ENCODE assay signal across 18 cellular contexts in genomic region chr16:74982303-74982702, GRCh38. TPM values are rescaled to one million over a fixed set of nuclear protein-coding genes. Genes with fewer than 3 reads are reported as not detected.
DNase-seq lines count a peak whose midpoint lies in the region; ATAC-seq and TF ChIP-seq lines count a peak whose summit lies in the region.
"Had no signal": no experiment of that assay in that cellular context is flagged by ENCODE, and none has a peak within 500 bp of the region (broad histone marks: within the 10 kb centered on the region; RNA-seq: fewer than 3 reads in every experiment).

No MANE protein-coding gene starts in this region.

- ATAC-seq in GM18867 (IDR thresholded peaks at IDR 0.05; ENCODE audit: unreplicated experiment) (no peak), GM21367 (IDR thresholded peaks at IDR 0.05; ENCODE audit: unreplicated experiment) (no peak)
- ATAC-seq: activated CD4-positive, CD25-positive, alpha-beta regulatory T cell treated with anti-CD3 and anti-CD28 coated beads, Interleukin-2, amount 50 U/mL, for 24 hours; lower lobe of right lung had no signal

- H3K36me3 Mint-ChIP-seq in brain (peaks cover 14% of the 10 kb centered on the region), progenitor cell of endocrine pancreas (ENCODE audit: insufficient read depth) (peaks cover 3% of the 10 kb centered on the region)

- peak; percentile 9 for DNase-seq in NCI-H2227 (lab: John Stamatoyannopoulos, UW; ENCODE audit: unreplicated experiment)
- DNase-seq in NCI-H2227 treated with DMSO at 0.1 percent for 48 hours (lab: John Stamatoyannopoulos, UW): no peak
- DNase-seq in NCI-H2081 treated with DMSO at 0.1 percent for 48 hours (lab: John Stamatoyannopoulos, UW): peak; percentile 2
- DNase-seq in progenitor cell of endocrine pancreas (ENCODE audit: low spot score, unreplicated experiment): no peak
- no peak for DNase-seq in NCI-H524 (lab: John Stamatoyannopoulos, UW)
- DNase-seq: activated CD4-positive, alpha-beta memory T cell treated with anti-CD3 and anti-CD28 coated beads, Interleukin-2, amount 10 ng/mL, durations not matched to agents 7 days and 5 days; cortex of kidney; HCEC 1CT; Kasumi-1; lower lobe of right lung; NCI-H1048; NCI-H187; SIG-M5 had no signal

- H3K9me3 Mint-ChIP-seq in brain (peaks cover 0 to 3% (median 0%) of the 10 kb centered on the region in 5 experiments), progenitor cell of endocrine pancreas (ENCODE audit: low read depth) (no peaks in the 10 kb centered on the region)
- H3K9me3 Mint-ChIP-seq: activated CD4-positive, alpha-beta memory T cell treated with anti-CD3 and anti-CD28 coated beads, Interleukin-2, amount 10 ng/mL, durations not matched to agents 7 days and 5 days; stimulated activated naive CD8-positive, alpha-beta T cell treated with anti-CD3 and anti-CD28 coated beads, Interleukin-15, Interleukin-2, amounts not matched to agents 100 ng/mL and 50 ng/mL, for 24 hours had no signal

- peaks cover 5% of the 10 kb centered on the region for H3K27me3 Mint-ChIP-seq in brain
- H3K27me3 Mint-ChIP-seq in progenitor cell of endocrine pancreas: no peaks in the 10 kb centered on the region
- H3K27me3 Mint-ChIP-seq: activated CD4-positive, alpha-beta memory T cell treated with anti-CD3 and anti-CD28 coated beads, Interleukin-2, amount 10 ng/mL, durations not matched to agents 7 days and 5 days; stimulated activated naive CD8-positive, alpha-beta T cell treated with anti-CD3 and anti-CD28 coated beads, Interleukin-15, Interleukin-2, amounts not matched to agents 100 ng/mL and 50 ng/mL, for 24 hours had no signal

- H3K4me3 Mint-ChIP-seq in brain: peak overlapping the region; percentile 77 to 93 (median 81)
- H3K4me3 Mint-ChIP-seq in progenitor cell of endocrine pancreas (ENCODE audit: low read depth): peak overlapping the region; percentile 68
- H3K4me3 Mint-ChIP-seq: activated CD4-positive, alpha-beta memory T cell treated with anti-CD3 and anti-CD28 coated beads, Interleukin-2, amount 10 ng/mL, durations not matched to agents 7 days and 5 days had no signal

- TF ChIP-seq CTCF in brain (conservative IDR thresholded peaks at IDR 0.05) (no peak), progenitor cell of endocrine pancreas (IDR thresholded peaks at IDR 0.05; ENCODE audit: unreplicated experiment) (no peak)

- H3K4me1 Mint-ChIP-seq in brain (peaks cover 27% of the 10 kb centered on the region), progenitor cell of endocrine pancreas (ENCODE audit: low read depth) (peaks cover 5% of the 10 kb centered on the region)

- H3K27ac Mint-ChIP-seq in brain: peak overlapping the region in 4 of 5 experiments; percentile 55 to 86 (median 78)
- no peak overlapping the region for H3K27ac Mint-ChIP-seq in progenitor cell of endocrine pancreas
- H3K27ac Mint-ChIP-seq: activated CD4-positive, alpha-beta memory T cell treated with anti-CD3 and anti-CD28 coated beads, Interleukin-2, amount 10 ng/mL, durations not matched to agents 7 days and 5 days; stimulated activated naive CD8-positive, alpha-beta T cell treated with anti-CD3 and anti-CD28 coated beads, Interleukin-15, Interleukin-2, amounts not matched to agents 100 ng/mL and 50 ng/mL, for 24 hours had no signal

RNA-seq across cellular contexts. Expression of gene WDR59, which starts 2.6 kb away (rescaled TPM):
- polyA plus RNA-seq in brain (ENCODE audit: insufficient read depth, low read depth, low replicate concordance): 24.9 TPM
- total RNA-seq in progenitor cell of endocrine pancreas: 150 and 154 TPM in 2 replicates

RNA-seq across cellular contexts. Expression of gene ZNRF1, which starts 16.5 kb away (rescaled TPM):
- 39.0 TPM for polyA plus RNA-seq in brain (ENCODE audit: insufficient read depth, low read depth, low replicate concordance)
- total RNA-seq in progenitor cell of endocrine pancreas: 66.1 and 71.6 TPM in 2 replicates

Comparison
In these comparisons a context has a peak if more than half of its experiments do, and no peak if none do; other contexts are left out.
1. DNase-seq: peak in NCI-H2227 (single experiment) and NCI-H2081 treated with DMSO at 0.1 percent for 48 hours (single experiment); none in NCI-H2227 treated with DMSO at 0.1 percent for 48 hours (single experiment), progenitor cell of endocrine pancreas (single experiment) and NCI-H524 (0 of 2).